ENCODE assay signal across 17 cellular contexts in the genomic region with DNA sequence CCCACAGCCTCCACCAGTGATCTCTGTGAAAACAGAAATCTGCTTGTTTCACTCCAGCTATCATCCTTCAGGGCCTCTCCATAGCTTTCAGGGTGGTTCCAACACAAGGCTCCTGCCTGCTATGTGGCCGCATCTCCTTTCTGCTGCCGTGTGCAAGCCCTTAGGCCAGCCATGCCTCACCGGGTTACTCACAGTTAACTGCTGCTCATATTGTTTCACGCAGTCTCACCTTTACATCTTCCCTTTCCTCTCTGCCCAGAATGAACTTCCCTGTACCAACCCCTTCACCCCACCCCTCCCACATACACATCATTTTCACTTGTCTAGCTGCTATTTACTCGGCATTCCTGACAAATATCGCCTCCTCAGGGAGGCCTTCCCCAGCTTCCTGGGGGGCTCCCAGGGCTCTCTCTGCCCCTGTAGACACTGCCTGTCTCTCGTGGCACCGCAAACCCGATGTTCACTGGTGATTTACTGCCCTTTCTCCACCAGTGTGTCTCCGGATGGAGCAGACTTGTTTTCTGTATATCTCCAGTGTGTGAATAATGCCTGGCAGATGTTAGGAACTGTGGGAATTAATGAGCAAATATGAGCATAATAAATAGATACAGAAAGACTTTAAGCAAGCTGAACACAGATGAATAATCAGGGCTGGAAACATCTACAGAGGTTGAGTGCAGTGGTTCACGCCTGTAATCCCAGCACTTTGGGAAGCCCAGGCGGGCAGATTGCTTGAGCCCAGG. TPM values are rescaled to one million over a fixed set of nuclear protein-coding genes. Genes with fewer than 3 reads are reported as not detected.
DNase-seq lines count a peak whose midpoint lies in the region; ATAC-seq and TF ChIP-seq lines count a peak whose summit lies in the region.
"Had no signal": no experiment of that assay in that cellular context is flagged by ENCODE, and none has a peak within 500 bp of the region (broad histone marks: within the 10 kb centered on the region; RNA-seq: fewer than 3 reads in every experiment).

No MANE protein-coding gene starts in this region.

- DNase-seq in activated CD8-positive, alpha-beta T cell treated with anti-CD3 and anti-CD28 coated beads for 36 hours, result no peak
- no peak for DNase-seq in activated CD8-positive, alpha-beta T cell treated with anti-CD3 and anti-CD28 coated beads, Interleukin-2, amount 10 ng/mL, durations not matched to agents 7 days and 5 days
- DNase-seq in NCI-H1694 (lab: John Stamatoyannopoulos, UW), result peak; percentile 58
- DNase-seq in stimulated activated effector memory CD8-positive, alpha-beta T cell treated with anti-CD3 and anti-CD28 coated beads, Interleukin-12 subunit alpha, Interleukin-12 subunit beta, amount 100 ng/mL, for 72 hours (ENCODE audit: low spot score in 2 of 2), result peak in 1 of 2 donors; percentile 44
- DNase-seq in anterior cingulate cortex (lab: John Stamatoyannopoulos, UW), result no peak
- no peak for DNase-seq in DMS53 (lab: John Stamatoyannopoulos, UW)
- DNase-seq: activated effector memory CD4-positive, alpha-beta T cell treated with Interleukin-2 at 50 U/mL for 16 hours; mesendoderm; NCI-H1417 treated with DMSO at 0.1 percent for 48 hours; SK-N-SH; stimulated activated CD4-positive, alpha-beta T cell treated with anti-CD3 and anti-CD28 coated beads, Interleukin-12 subunit alpha, Interleukin-12 subunit beta, amount 100 ng/mL, for 4 hours; stimulated activated naive CD4-positive, alpha-beta T cell had no signal

- H3K9me3 Mint-ChIP-seq in activated CD8-positive, alpha-beta T cell treated with anti-CD3 and anti-CD28 coated beads for 36 hours, result no peaks in the 10 kb centered on the region
- no peaks in the 10 kb centered on the region for H3K9me3 Mint-ChIP-seq in activated CD8-positive, alpha-beta T cell treated with anti-CD3 and anti-CD28 coated beads, Interleukin-2, amount 10 ng/mL, durations not matched to agents 7 days and 5 days (ENCODE audit: insufficient read depth)
- H3K9me3 Mint-ChIP-seq in stimulated activated effector memory CD8-positive, alpha-beta T cell treated with anti-CD3 and anti-CD28 coated beads, Interleukin-12 subunit alpha, Interleukin-12 subunit beta, amount 100 ng/mL, for 72 hours, result no peaks in the 10 kb centered on the region

- no peak for ATAC-seq in activated CD8-positive, alpha-beta T cell treated with anti-CD3 and anti-CD28 coated beads for 36 hours
- ATAC-seq in activated CD8-positive, alpha-beta T cell treated with anti-CD3 and anti-CD28 coated beads, Interleukin-2, amount 10 ng/mL, durations not matched to agents 7 days and 5 days, result no peak
- ATAC-seq in stimulated activated effector memory CD8-positive, alpha-beta T cell treated with anti-CD3 and anti-CD28 coated beads, Interleukin-12 subunit alpha, Interleukin-12 subunit beta, amount 100 ng/mL, for 72 hours, result peak; percentile 71
- ATAC-seq in SK-N-SH treated with all-trans-retinoic acid at 6 μM for 48 hours, result no peak

- H3K4me3 Mint-ChIP-seq in activated CD8-positive, alpha-beta T cell treated with anti-CD3 and anti-CD28 coated beads for 36 hours, result no peak overlapping the region
- no peak overlapping the region for H3K4me3 Mint-ChIP-seq in activated CD8-positive, alpha-beta T cell treated with anti-CD3 and anti-CD28 coated beads, Interleukin-2, amount 10 ng/mL, durations not matched to agents 7 days and 5 days
- H3K4me3 Mint-ChIP-seq in stimulated activated effector memory CD8-positive, alpha-beta T cell treated with anti-CD3 and anti-CD28 coated beads, Interleukin-12 subunit alpha, Interleukin-12 subunit beta, amount 100 ng/mL, for 72 hours, result peak overlapping the region; percentile 24

- peak overlapping the region; percentile 19 for H3K9ac ChIP-seq in endocrine pancreas (ENCODE audit: control insufficient read depth, insufficient read depth, low read length)
- H3K9ac ChIP-seq: SK-N-SH had no signal

- H3K9me3 ChIP-seq in endocrine pancreas (ENCODE audit: control insufficient read depth, low read length), result no peaks in the 10 kb centered on the region
- H3K9me3 ChIP-seq: SK-N-SH had no signal

- peaks cover 40% of the 10 kb centered on the region for H3K36me3 Mint-ChIP-seq in activated CD8-positive, alpha-beta T cell treated with anti-CD3 and anti-CD28 coated beads for 36 hours (ENCODE audit: low read depth)
- peaks cover 65% of the 10 kb centered on the region for H3K36me3 Mint-ChIP-seq in activated CD8-positive, alpha-beta T cell treated with anti-CD3 and anti-CD28 coated beads, Interleukin-2, amount 10 ng/mL, durations not matched to agents 7 days and 5 days (ENCODE audit: low read depth)
- peaks cover 59% of the 10 kb centered on the region for H3K36me3 Mint-ChIP-seq in stimulated activated effector memory CD8-positive, alpha-beta T cell treated with anti-CD3 and anti-CD28 coated beads, Interleukin-12 subunit alpha, Interleukin-12 subunit beta, amount 100 ng/mL, for 72 hours

- no peak for TF ChIP-seq CTCF in activated CD8-positive, alpha-beta T cell treated with anti-CD3 and anti-CD28 coated beads for 36 hours (IDR thresholded peaks at IDR 0.05)

- H3K27me3 ChIP-seq in endocrine pancreas (ENCODE audit: control insufficient read depth, insufficient read depth, low read length), result no peaks in the 10 kb centered on the region

- H3K4me3 ChIP-seq in endocrine pancreas (ENCODE audit: control insufficient read depth, insufficient read depth, low read length), result no peak overlapping the region

- no peaks in the 10 kb centered on the region for H3K4me1 ChIP-seq in endocrine pancreas (ENCODE audit: control insufficient read depth, insufficient read depth, low read length)

- POLR2A ChIA-PET in activated CD8-positive, alpha-beta T cell treated with anti-CD3 and anti-CD28 coated beads for 36 hours (lab: Charles Lee), result interaction anchor here (1.1 kb wide), 1 partner anchor 11 kb away, joined by 4 read pairs; no protein-coding TSS in a partner anchor
- POLR2A ChIA-PET in activated CD8-positive, alpha-beta T cell treated with anti-CD3 and anti-CD28 coated beads, Interleukin-2, amount 10 ng/mL, durations not matched to agents 7 days and 5 days (lab: Charles Lee), result no interaction called here

- H3K27ac Mint-ChIP-seq in activated CD8-positive, alpha-beta T cell treated with anti-CD3 and anti-CD28 coated beads for 36 hours, result peak overlapping the region; percentile 27
- H3K27ac Mint-ChIP-seq in activated CD8-positive, alpha-beta T cell treated with anti-CD3 and anti-CD28 coated beads, Interleukin-2, amount 10 ng/mL, durations not matched to agents 7 days and 5 days, result no peak overlapping the region
- H3K27ac Mint-ChIP-seq in stimulated activated effector memory CD8-positive, alpha-beta T cell treated with anti-CD3 and anti-CD28 coated beads, Interleukin-12 subunit alpha, Interleukin-12 subunit beta, amount 100 ng/mL, for 72 hours, result peak overlapping the region; percentile 63

- intact Hi-C loops in activated CD8-positive, alpha-beta T cell treated with anti-CD3 and anti-CD28 coated beads for 36 hours (cut with micrococcal nuclease), result no loop called here

- no peaks in the 10 kb centered on the region for H3K27me3 Mint-ChIP-seq in activated CD8-positive, alpha-beta T cell treated with anti-CD3 and anti-CD28 coated beads for 36 hours
- H3K27me3 Mint-ChIP-seq in activated CD8-positive, alpha-beta T cell treated with anti-CD3 and anti-CD28 coated beads, Interleukin-2, amount 10 ng/mL, durations not matched to agents 7 days and 5 days (ENCODE audit: low read depth), result no peaks in the 10 kb centered on the region

- CTCF ChIA-PET in activated CD8-positive, alpha-beta T cell treated with anti-CD3 and anti-CD28 coated beads for 36 hours (lab: Charles Lee), result interaction anchor here (0.7 to 1.4 kb wide), 2 partner anchors 47 to 160 kb away, joined by 3 read pairs; no protein-coding TSS in a partner anchor
- CTCF ChIA-PET in activated CD8-positive, alpha-beta T cell treated with anti-CD3 and anti-CD28 coated beads, Interleukin-2, amount 10 ng/mL, durations not matched to agents 7 days and 5 days (lab: Charles Lee), result interaction anchor here (2.1 kb wide), 1 partner anchor 11 kb away, joined by 7 read pairs; no protein-coding TSS in a partner anchor

- H3K4me1 Mint-ChIP-seq in activated CD8-positive, alpha-beta T cell treated with anti-CD3 and anti-CD28 coated beads for 36 hours (ENCODE audit: low read depth), result peaks cover 46% of the 10 kb centered on the region
- peaks cover 26% of the 10 kb centered on the region for H3K4me1 Mint-ChIP-seq in activated CD8-positive, alpha-beta T cell treated with anti-CD3 and anti-CD28 coated beads, Interleukin-2, amount 10 ng/mL, durations not matched to agents 7 days and 5 days (ENCODE audit: low read depth)
- peaks cover 72% of the 10 kb centered on the region for H3K4me1 Mint-ChIP-seq in stimulated activated effector memory CD8-positive, alpha-beta T cell treated with anti-CD3 and anti-CD28 coated beads, Interleukin-12 subunit alpha, Interleukin-12 subunit beta, amount 100 ng/mL, for 72 hours

- peaks cover 2% of the 10 kb centered on the region for H3K36me3 ChIP-seq in endocrine pancreas (ENCODE audit: control insufficient read depth, insufficient read depth, low read length)

TF ChIP-seq in SK-N-SH treated with all-trans-retinoic acid at 6 μM for 48 hours, 23 proteins besides CTCF, POLR2A, EP300 and RAD21 (continues in another document):
- TF ChIP-seq PATZ1 (CRISPR knock-in tag; IDR thresholded peaks at IDR 0.05; ENCODE audit: borderline replicate concordance), result no peak
- no peak for TF ChIP-seq RARB (CRISPR knock-in tag; IDR thresholded peaks at IDR 0.05)
- no peak for TF ChIP-seq SNAI2 (CRISPR knock-in tag; IDR thresholded peaks at IDR 0.05)
- TF ChIP-seq TCF4 (CRISPR knock-in tag; IDR thresholded peaks at IDR 0.05; ENCODE audit: borderline replicate concordance), result no peak
- TF ChIP-seq ZNF8 (CRISPR knock-in tag; IDR thresholded peaks at IDR 0.05), result no peak
- TF ChIP-seq PPARA (CRISPR knock-in tag; IDR thresholded peaks at IDR 0.05; ENCODE audit: borderline replicate concordance), result no peak
- TF ChIP-seq OSR1 (CRISPR knock-in tag; IDR thresholded peaks at IDR 0.05), result no peak

RNA-seq across cellular contexts. Expression of gene GPR183, which starts 39.3 kb away (rescaled TPM):
- total RNA-seq in activated CD8-positive, alpha-beta T cell treated with anti-CD3 and anti-CD28 coated beads for 36 hours, result 10 to 100 TPM in 1 of 2 experiments, 1 to 10 TPM in 1; 8.6 to 10.0 TPM
- 1 to 10 TPM; 5.0 to 5.2 TPM for total RNA-seq in activated CD8-positive, alpha-beta T cell treated with anti-CD3 and anti-CD28 coated beads, Interleukin-2, amount 10 ng/mL, durations not matched to agents 7 days and 5 days
- total RNA-seq: A673, fibroblast of lung, renal cortical epithelial cell had no signal
